ENCODE assay signal across 8 cellular contexts in genomic region chr19:10718205-10719196, GRCh38. TPM values are rescaled to one million over a fixed set of nuclear protein-coding genes. Genes with fewer than 3 reads are reported as not detected.
DNase-seq lines count a peak whose midpoint lies in the region; ATAC-seq, FAIRE-seq and TF ChIP-seq lines count a peak whose summit lies in the region.

No MANE protein-coding gene starts in this region.

- peak overlapping the region; percentile 97 for H3K4me3 Mint-ChIP-seq in T-helper 17 cell

- DNase-seq in NCI-H82 (lab: John Stamatoyannopoulos, UW), result peak; percentile 41
- no peak for DNase-seq in NCI-H82 treated with DMSO at 0.1 percent for 48 hours (lab: John Stamatoyannopoulos, UW; ENCODE audit: unreplicated experiment)
- DNase-seq in T-helper 17 cell, result peak in 2 of 3 donors; percentile 36 to 41
- DNase-seq in GM12878 (ENCODE audit: low read depth, low spot score), result no peak
- peak; percentile 56 for DNase-seq in smooth muscle cell (lab: John Stamatoyannopoulos, UW; ENCODE audit: unreplicated experiment)
- DNase-seq in DMS153 treated with DMSO at 0.1 percent for 48 hours (lab: John Stamatoyannopoulos, UW; ENCODE audit: unreplicated experiment), result no peak

- intact Hi-C loops in GM12878 (cut with micrococcal nuclease; ENCODE audit: unreplicated experiment), result loop anchor here (5.0 to 10.0 kb wide), 3 partner anchors 59 to 376 kb away; partner anchors contain the start of gene SMARCA4

- H3K27ac Mint-ChIP-seq in T-helper 17 cell, result peak overlapping the region; percentile 83

- ATAC-seq in HG03139 (IDR thresholded peaks at IDR 0.05; ENCODE audit: unreplicated experiment), result peak; percentile 9
- ATAC-seq in T-helper 17 cell, result no peak
- ATAC-seq in GM12878, result peak; percentile 47

- no peak for TF ChIP-seq RAD21 in GM12878 (IDR thresholded peaks at IDR 0.05; ENCODE audit: insufficient read depth, low read depth, low read length)

- H3K9me3 ChIP-seq in T-helper 17 cell (ENCODE audit: control insufficient read depth, low read length, poor library complexity, severe bottlenecking), result no peaks in the 10 kb centered on the region
- H3K9me3 ChIP-seq in GM12878 (replicated peaks; ENCODE audit: control insufficient read depth, insufficient read depth, low read length), result no peaks in the 10 kb centered on the region
- H3K9me3 ChIP-seq in iPS-20b (ENCODE audit: insufficient read depth, low read depth, low read length), result no peaks in the 10 kb centered on the region
- H3K9me3 ChIP-seq in smooth muscle cell (replicated peaks; ENCODE audit: low read depth), result no peaks in the 10 kb centered on the region

- RAD21 ChIA-PET in GM12878 (lab: Charles Lee; ENCODE audit: unreplicated experiment), result interaction anchor here (0.7 to 5.4 kb wide), 31 partner anchors 9 to 154 kb away, joined by 3 to 102 read pairs (median 5); partner anchors contain the start of genes CARM1, QTRT1 and TMED1

- TF ChIP-seq CTCF in GM12878 (IDR thresholded peaks at IDR 0.05 in 2 of 3, conservative IDR thresholded peaks at IDR 0.05 in 1 of 3; ENCODE audit: control insufficient read depth in 2 of 3, extremely low read depth in 1 of 3, insufficient read depth in 1 of 3, low read depth in 3 of 3, low read length in 3 of 3) (no peak), smooth muscle cell (IDR thresholded peaks at IDR 0.05; ENCODE audit: borderline replicate concordance, insufficient read depth, poor library complexity, severe bottlenecking) (no peak)

- SMC1A ChIA-PET in GM12878 (lab: Charles Lee; ENCODE audit: uncharacterized antibody, unreplicated experiment), result interaction anchor here (0.6 to 6.6 kb wide), 29 partner anchors 9 to 176 kb away, joined by 3 to 102 read pairs (median 4); partner anchors contain the start of genes QTRT1 and TMED1

- in situ Hi-C loops in GM12878 (cut with MboI), result loop anchor here (5.0 kb wide), 1 partner anchor 144 kb away; no protein-coding TSS in a partner anchor

- H4K20me1 ChIP-seq in GM12878 (ENCODE audit: control insufficient read depth, insufficient read depth) (peaks cover 20% of the 10 kb centered on the region), smooth muscle cell (ENCODE audit: low read depth) (peaks cover 56% of the 10 kb centered on the region)

- BruUV-seq in GM12878 (replicated peaks; lab: Mats Ljungman, UMichigan), result no TSS peak

- CTCF ChIA-PET in GM12878 (lab: Yijun Ruan, JAX), result interaction anchor here (0.6 to 7.9 kb wide), 43 partner anchors 9 to 209 kb away, joined by 3 to 211 read pairs (median 5); partner anchors contain the start of genes C19orf38, QTRT1 and TMED1

- H3K9ac ChIP-seq in GM12878 (ENCODE audit: control insufficient read depth, insufficient read depth, low read length) (peak overlapping the region; percentile 96), iPS-20b (ENCODE audit: low read depth, low read length) (peak overlapping the region; percentile 88), smooth muscle cell (ENCODE audit: low read depth) (peak overlapping the region; percentile 93)

- H2AFZ ChIP-seq in GM12878 (ENCODE audit: control insufficient read depth, low read depth, low read length) (peak overlapping the region; percentile 84), smooth muscle cell (ENCODE audit: low read depth) (peak overlapping the region; percentile 90)

- peaks cover 29% of the 10 kb centered on the region for H3K4me1 Mint-ChIP-seq in T-helper 17 cell

- no peak for TF ChIP-seq EP300 in GM12878 (IDR thresholded peaks at IDR 0.05; ENCODE audit: borderline replicate concordance in 1 of 2, control insufficient read depth in 1 of 2, low read depth in 2 of 2, low read length in 2 of 2)

- H3K79me2 ChIP-seq in GM12878 (ENCODE audit: control insufficient read depth, insufficient read depth, low read length) (peaks cover 52% of the 10 kb centered on the region), smooth muscle cell (ENCODE audit: low read depth) (peaks cover 55% of the 10 kb centered on the region)

- H3K4me1 ChIP-seq in GM12878 (ENCODE audit: control insufficient read depth, insufficient read depth, low read length), result peaks cover 11% of the 10 kb centered on the region
- H3K4me1 ChIP-seq in iPS-20b (ENCODE audit: insufficient read depth, low read length), result no peaks in the 10 kb centered on the region
- peaks cover 4% of the 10 kb centered on the region for H3K4me1 ChIP-seq in smooth muscle cell (ENCODE audit: low read depth)

- no peak for FAIRE-seq in GM12878 (lab: Jason Lieb, UNC)

- TF ChIP-seq POLR2A in GM12878 (IDR thresholded peaks at IDR 0.05; ENCODE audit: low read depth, low read length), result peak; percentile 61

- no peaks in the 10 kb centered on the region for H3K36me3 Mint-ChIP-seq in T-helper 17 cell (ENCODE audit: low read depth)

- POLR2A ChIA-PET in GM12878 (lab: Charles Lee), result interaction anchor here (0.6 to 5.5 kb wide), 15 partner anchors 10 to 617 kb away, joined by 3 to 34 read pairs (median 5); partner anchors contain the start of genes QTRT1 and TMED1

- peaks cover 0 to 4% of the 10 kb centered on the region in 2 experiments; a peak in 1 of 4 replicates for H3K36me3 ChIP-seq in GM12878 (ENCODE audit: control insufficient read depth in 2 of 2, insufficient read depth in 2 of 2, low read length in 1 of 2)
- H3K36me3 ChIP-seq in iPS-20b (ENCODE audit: insufficient read depth, low read depth, low read length), result peaks cover 14% of the 10 kb centered on the region
- H3K36me3 ChIP-seq in smooth muscle cell (ENCODE audit: low read depth), result no peaks in the 10 kb centered on the region

- H3F3A ChIP-seq in smooth muscle cell (ENCODE audit: low read depth), result no peaks in the 10 kb centered on the region

- peak overlapping the region; percentile 92 for H3K27ac ChIP-seq in GM12878 (ENCODE audit: control insufficient read depth, insufficient read depth)
- H3K27ac ChIP-seq in iPS-20b (ENCODE audit: low read length), result no peak overlapping the region
- peak overlapping the region; percentile 83 for H3K27ac ChIP-seq in smooth muscle cell (ENCODE audit: low read depth)

- H3K4me2 ChIP-seq in GM12878 (ENCODE audit: control insufficient read depth, insufficient read depth), result peak overlapping the region; percentile 99
- H3K4me2 ChIP-seq in smooth muscle cell, result peak overlapping the region; percentile 95

- 2% methylated on average over 55 of the region's 70 CpGs for WGBS in GM12878 (ENCODE audit: insufficient coverage, insufficient replicate concordance, low lambda C conversion rate, missing lambda C conversion rate)
- WGBS in smooth muscle cell (ENCODE audit: low lambda C conversion rate), result 2% methylated on average over 49 of the region's 70 CpGs

- H3K27me3 ChIP-seq in GM12878 (replicated peaks in 1 of 2; ENCODE audit: control insufficient read depth in 2 of 2, insufficient read depth in 2 of 2, low read length in 1 of 2) (no peaks in the 10 kb centered on the region), iPS-20b (ENCODE audit: insufficient read depth, low read length) (no peaks in the 10 kb centered on the region), smooth muscle cell (ENCODE audit: low read depth) (no peaks in the 10 kb centered on the region)

- no peaks in the 10 kb centered on the region for H3K27me3 Mint-ChIP-seq in T-helper 17 cell

- peak overlapping the region; percentile 81 for H3K4me3 ChIP-seq in GM12878
- peak overlapping the region; percentile 78 for H3K4me3 ChIP-seq in iPS-20b (ENCODE audit: low read length)
- peak overlapping the region; percentile 98 for H3K4me3 ChIP-seq in smooth muscle cell

TF ChIP-seq in GM12878, 131 proteins besides CTCF, POLR2A, EP300 and RAD21 (continues in another document):
- TF ChIP-seq TBL1XR1 (IDR thresholded peaks at IDR 0.05; ENCODE audit: low read depth, low read length), result no peak
- no peak for TF ChIP-seq HDAC6 (IDR thresholded peaks at IDR 0.05; ENCODE audit: unreplicated experiment)
- TF ChIP-seq STAT3 (IDR thresholded peaks at IDR 0.05; ENCODE audit: low read depth, low read length), result no peak

RNA-seq across cellular contexts. Expression of gene DNM2, which starts 0.6 kb away (rescaled TPM):
- total RNA-seq in T-helper 17 cell (100 to 1,000 TPM; 267 to 273 TPM), GM12878 (2014; rRNA removed) (56.8 and 68.7 TPM in 2 replicates), GM12878 (2014; rRNA removed; fragmentation: Illumina TruSeq; extraction: Trizol) (53.0 and 58.9 TPM in 2 replicates), GM12878 (2021) (128 and 146 TPM in 2 replicates), smooth muscle cell (46.4 and 65.1 TPM in 2 replicates)
- 284 and 297 TPM in 2 replicates for total RNA-seq in GM12878 (2013; cell fraction: nucleolus; rRNA removed)
- polyA plus RNA-seq in GM12878 (2011; ENCODE audit: low read depth), result 38.6 TPM
- polyA plus RNA-seq in GM12878 (2011; rRNA removed) (22.8 and 47.4 TPM in 2 replicates), GM12878 (2014; fragmentation: Illumina TruSeq; extraction: Trizol) (54.5 and 69.2 TPM in 2 replicates), GM12878 (2014; fragmentation: Nextera tagmentation; extraction: Ambion mirVana) (1 to 10 TPM; 1.2 to 3.4 TPM), GM12878 (2014; rRNA removed) (93.1 and 113 TPM in 2 replicates), GM12878 (2016; fragmentation: Nextera tagmentation; extraction: Ambion mirVana) (100 to 1,000 TPM in 1 of 2 experiments, 10 to 100 TPM in 1; 98.3 to 100 TPM), smooth muscle cell (93.2 and 111 TPM in 2 replicates)
- 40.7 and 47.0 TPM in 2 replicates for polyA plus RNA-seq in GM12878 (2011; cell fraction: cytosol; rRNA removed)
- 133 and 175 TPM in 2 replicates for polyA plus RNA-seq in GM12878 (2011; cell fraction: nucleus; rRNA removed)
- polyA plus RNA-seq in GM12878 (2012), result 82.2 and 92.4 TPM in 2 replicates
- 102 and 114 TPM in 2 replicates for polyA minus RNA-seq in GM12878 (2011; rRNA and poly(A)+ RNA removed)
- polyA minus RNA-seq in GM12878 (2011; cell fraction: cytosol; rRNA and poly(A)+ RNA removed), result 44.5 and 54.7 TPM in 2 replicates
- 103 and 181 TPM in 2 replicates for polyA minus RNA-seq in GM12878 (2011; cell fraction: nucleus; rRNA and poly(A)+ RNA removed)

RNA-seq across cellular contexts. Expression of gene QTRT1, which starts 17.3 kb away (rescaled TPM):
- total RNA-seq in T-helper 17 cell (10 to 100 TPM; 49.4 to 56.9 TPM), GM12878 (2014; rRNA removed) (40.7 and 44.3 TPM in 2 replicates), GM12878 (2014; rRNA removed; fragmentation: Illumina TruSeq; extraction: Trizol) (18.1 and 19.9 TPM in 2 replicates), GM12878 (2021) (55.0 and 59.3 TPM in 2 replicates), smooth muscle cell (13.3 and 16.0 TPM in 2 replicates)
- 39.8 and 40.8 TPM in 2 replicates for total RNA-seq in GM12878 (2013; cell fraction: nucleolus; rRNA removed)
- 33.3 TPM for polyA plus RNA-seq in GM12878 (2011; ENCODE audit: low read depth)
- polyA plus RNA-seq in GM12878 (2011; rRNA removed) (10.7 and 33.9 TPM in 2 replicates), GM12878 (2014; fragmentation: Illumina TruSeq; extraction: Trizol) (4.0 and 14.2 TPM in 2 replicates), GM12878 (2014; fragmentation: Nextera tagmentation; extraction: Ambion mirVana) (1 to 10 TPM in 1 of 2 experiments, under 1 TPM in 1; 0.89 to 8.6 TPM), GM12878 (2014; rRNA removed) (66.0 and 71.2 TPM in 2 replicates), GM12878 (2016; fragmentation: Nextera tagmentation; extraction: Ambion mirVana) (10 to 100 TPM; 73.7 to 78.9 TPM), smooth muscle cell (42.3 and 49.4 TPM in 2 replicates)
- polyA plus RNA-seq in GM12878 (2011; cell fraction: cytosol; rRNA removed), result 41.3 and 62.3 TPM in 2 replicates
- polyA plus RNA-seq in GM12878 (2011; cell fraction: nucleus; rRNA removed), result 244 and 250 TPM in 2 replicates
- 42.4 and 48.1 TPM in 2 replicates for polyA plus RNA-seq in GM12878 (2012)
- polyA minus RNA-seq in GM12878 (2011; rRNA and poly(A)+ RNA removed), result 13.8 and 18.9 TPM in 2 replicates
- 10.2 and 10.4 TPM in 2 replicates for polyA minus RNA-seq in GM12878 (2011; cell fraction: cytosol; rRNA and poly(A)+ RNA removed)
- polyA minus RNA-seq in GM12878 (2011; cell fraction: nucleus; rRNA and poly(A)+ RNA removed), result 20.6 and 23.8 TPM in 2 replicates

Comparison
In these comparisons a context has a peak if more than half of its experiments do, and no peak if none do; other contexts are left out.
1. DNase-seq: peak in NCI-H82 (single experiment), T-helper 17 cell (2 of 3) and smooth muscle cell (single experiment); none in NCI-H82 treated with DMSO at 0.1 percent for 48 hours (single experiment), GM12878 (single experiment) and DMS153 treated with DMSO at 0.1 percent for 48 hours (single experiment).
2. Peak in every context shown above with its lines, with median percentiles within 50 percentile points of each other: H3K4me3 ChIP-seq and H3K9ac ChIP-seq.